ENCODE assay signal across 8 cellular contexts in genomic region chr5:80960531-80961375, GRCh38. TPM values are rescaled to one million over a fixed set of nuclear protein-coding genes. Genes with fewer than 3 reads are reported as not detected.
A peak's percentile ranks its signal among the peaks of the same experiment; 100 is the strongest.
DNase-seq lines count a peak whose midpoint lies in the region; ATAC-seq and TF ChIP-seq lines count a peak whose summit lies in the region.

No MANE protein-coding gene starts in this region.

- TF ChIP-seq CTCF in epithelial cell of esophagus (IDR thresholded peaks at IDR 0.05; ENCODE audit: insufficient read depth, low read depth, low read length, missing control alignments) = no peak

- ATAC-seq in GM18873 (IDR thresholded peaks at IDR 0.05; ENCODE audit: low FRiP score, unreplicated experiment) = no peak

- H3K4me3 ChIP-seq in epithelial cell of esophagus (ENCODE audit: low read length) = peak overlapping the region; percentile 29
- peak overlapping the region; percentile 40 for H3K4me3 ChIP-seq in mononuclear cell (ENCODE audit: low read length)

- no peaks in the 10 kb centered on the region for H3K9me3 ChIP-seq in mononuclear cell (ENCODE audit: low read depth, low read length)

- peaks cover 78% of the 10 kb centered on the region for H3K27me3 ChIP-seq in mononuclear cell (ENCODE audit: insufficient read depth, low read length)

- peaks cover 14% of the 10 kb centered on the region for H3K4me1 ChIP-seq in mononuclear cell (ENCODE audit: insufficient read depth, low read length)

- peak; percentile 11 for DNase-seq in NCI-H1092 (lab: John Stamatoyannopoulos, UW)
- DNase-seq in NCI-H1092 treated with DMSO at 0.1 percent for 48 hours (lab: John Stamatoyannopoulos, UW) = no peak
- DNase-seq in activated CD8-positive, alpha-beta memory T cell treated with anti-CD3 and anti-CD28 coated beads for 48 hours (ENCODE audit: low read depth in 2 of 3, low spot score in 2 of 3) = peak in 2 of 3 experiments; percentile 20 to 29
- DNase-seq in epithelial cell of esophagus (ENCODE audit: low read depth) = peak; percentile 43
- DNase-seq in stimulated activated CD8-positive, alpha-beta memory T cell treated with anti-CD3 and anti-CD28 coated beads, Interleukin-7, amount 100 ng/mL, for 48 hours (ENCODE audit: extremely low read depth in 1 of 2, low read depth in 1 of 2) = peak; percentile 24 to 30
- no peak for DNase-seq in mesenteric fat pad (ENCODE audit: low spot score)

RNA-seq across cellular contexts. Expression of gene RASGRF2, which starts 0.6 kb away (rescaled TPM):
- total RNA-seq in mononuclear cell (14.7 TPM), mesenteric fat pad (30.7 TPM)

Comparison
In these comparisons a context has a peak if more than half of its experiments do, and no peak if none do; other contexts are left out.
1. DNase-seq: peak in NCI-H1092 (single experiment), activated CD8-positive, alpha-beta memory T cell treated with anti-CD3 and anti-CD28 coated beads for 48 hours (2 of 3), epithelial cell of esophagus (single experiment) and stimulated activated CD8-positive, alpha-beta memory T cell treated with anti-CD3 and anti-CD28 coated beads, Interleukin-7, amount 100 ng/mL, for 48 hours (2 of 2); none in NCI-H1092 treated with DMSO at 0.1 percent for 48 hours (single experiment) and mesenteric fat pad (single experiment).